In genomic region chr12:12993367-12993766, GRCh38 we compare ENCODE assay signal across 12 cellular contexts. TPM values are rescaled to one million over a fixed set of nuclear protein-coding genes. Genes with fewer than 3 reads are reported as not detected.
A peak's percentile ranks its signal among the peaks of the same experiment; 100 is the strongest.
DNase-seq lines count a peak whose midpoint lies in the region; ATAC-seq and TF ChIP-seq lines count a peak whose summit lies in the region.
"Had no signal": no experiment of that assay in that cellular context is flagged by ENCODE, and none has a peak within 500 bp of the region (broad histone marks: within the 10 kb centered on the region; RNA-seq: fewer than 3 reads in every experiment).

No MANE protein-coding gene starts in this region.

- WGBS in GM23248 (ENCODE audit: low coverage in 1 of 2, low lambda C conversion rate in 2 of 2, missing lambda C conversion rate in 2 of 2), 2 experiments: 86 to 89% methylated on average over 4 of the region's 4 CpGs
- WGBS in smooth muscle cell (ENCODE audit: low lambda C conversion rate): 92% methylated on average over 4 of the region's 4 CpGs

- H3K9me3 ChIP-seq in GM23248 (ENCODE audit: low read depth) (no peaks in the 10 kb centered on the region), left lung (no peaks in the 10 kb centered on the region), smooth muscle cell (replicated peaks; ENCODE audit: low read depth) (no peaks in the 10 kb centered on the region)

- no peak overlapping the region for H3K4me3 Mint-ChIP-seq in WTC11

- POLR2A ChIA-PET in WTC11 (lab: Charles Lee): no interaction called here

- H3K27me3 ChIP-seq in GM23248 (replicated peaks; ENCODE audit: insufficient read depth): no peaks in the 10 kb centered on the region
- no peaks in the 10 kb centered on the region for H3K27me3 ChIP-seq in left lung
- H3K27me3 ChIP-seq in smooth muscle cell (ENCODE audit: low read depth): no peaks in the 10 kb centered on the region

- H4K20me1 ChIP-seq in GM23248 (ENCODE audit: insufficient read depth): no peaks in the 10 kb centered on the region
- peaks cover 9% of the 10 kb centered on the region for H4K20me1 ChIP-seq in smooth muscle cell (ENCODE audit: low read depth)

- H3K79me2 ChIP-seq in GM23248 (ENCODE audit: insufficient read depth): peaks cover 64% of the 10 kb centered on the region
- peaks cover 23% of the 10 kb centered on the region for H3K79me2 ChIP-seq in smooth muscle cell (ENCODE audit: low read depth)

- peak overlapping the region; percentile 89 for H3K27ac Mint-ChIP-seq in WTC11
- H3K27ac Mint-ChIP-seq: progenitor cell of endocrine pancreas had no signal

- CTCF ChIA-PET in WTC11 (lab: Charles Lee): interaction anchor here (1.2 kb wide), 1 partner anchor 78 kb away, joined by 3 read pairs; no protein-coding TSS in a partner anchor

- H2AFZ ChIP-seq in GM23248 (no peak overlapping the region), smooth muscle cell (ENCODE audit: low read depth) (no peak overlapping the region)

- peak overlapping the region; percentile 69 for H3K4me3 ChIP-seq in GM23248
- H3K4me3 ChIP-seq in left lung: no peak overlapping the region
- peak overlapping the region; percentile 2 for H3K4me3 ChIP-seq in smooth muscle cell

- H3K36me3 ChIP-seq in GM23248 (ENCODE audit: low read depth) (peaks cover 4% of the 10 kb centered on the region), left lung (peaks cover 0 to 8% of the 10 kb centered on the region in 2 donors), smooth muscle cell (ENCODE audit: low read depth) (no peaks in the 10 kb centered on the region)

- H3K4me1 ChIP-seq in GM23248 (ENCODE audit: insufficient read depth) (peaks cover 16% of the 10 kb centered on the region), left lung (peaks cover 0 to 55% of the 10 kb centered on the region in 2 donors), smooth muscle cell (ENCODE audit: low read depth) (peaks cover 14% of the 10 kb centered on the region)

- peaks cover 17% of the 10 kb centered on the region for H3K36me3 Mint-ChIP-seq in WTC11

- peaks cover 26% of the 10 kb centered on the region for H3F3A ChIP-seq in GM23248 (ENCODE audit: insufficient read depth)
- peaks cover 19% of the 10 kb centered on the region for H3F3A ChIP-seq in smooth muscle cell (ENCODE audit: low read depth)

- no peaks in the 10 kb centered on the region for H3K27me3 Mint-ChIP-seq in WTC11 (ENCODE audit: low read depth)
- H3K27me3 Mint-ChIP-seq: IgD-negative memory B cell, progenitor cell of endocrine pancreas had no signal

- no peak for DNase-seq in GM23248
- DNase-seq in WTC11 (ENCODE audit: low spot score): no peak
- no peak for DNase-seq in left lung
- no peak for DNase-seq in smooth muscle cell (lab: John Stamatoyannopoulos, UW; ENCODE audit: unreplicated experiment)
- DNase-seq in stimulated activated naive CD4-positive, alpha-beta T cell treated with Interleukin-2 at 50 U/mL for 16 hours (lab: John Stamatoyannopoulos, UW): no peak
- DNase-seq in CD1c-positive myeloid dendritic cell (ENCODE audit: extremely low spot score): no peak
- no peak for DNase-seq in foreskin melanocyte
- DNase-seq: NCI-H187; stimulated activated CD4-positive, alpha-beta T cell treated with anti-CD3 and anti-CD28 coated beads, Interleukin-4, amount 100 ng/mL, for 4 hours had no signal

- peaks cover 55% of the 10 kb centered on the region for H3K4me1 Mint-ChIP-seq in WTC11

- no peak for ATAC-seq in WTC11
- no peak for ATAC-seq in left lung

- H3K9ac ChIP-seq in GM23248 (peak overlapping the region; percentile 82), smooth muscle cell (ENCODE audit: low read depth) (peak overlapping the region; percentile 49)

- in situ Hi-C loops in GM23248 (cut with MboI): no loop called here

- intact Hi-C loops in left lung (cut with DNase I): no loop called here

- H3K9me2 ChIP-seq in GM23248 (ENCODE audit: insufficient read depth): no peaks in the 10 kb centered on the region

- peaks cover 5% of the 10 kb centered on the region; the same call in 1 of the 2 replicates for H3K9me3 Mint-ChIP-seq in WTC11
- H3K9me3 Mint-ChIP-seq: IgD-negative memory B cell had no signal

- H3K4me2 ChIP-seq in GM23248 (ENCODE audit: unreplicated experiment) (peak overlapping the region; percentile 88), smooth muscle cell (peak overlapping the region; percentile 72)

- TF ChIP-seq CTCF in WTC11 (IDR thresholded peaks at IDR 0.05) (no peak), left lung (IDR thresholded peaks at IDR 0.05) (no peak), smooth muscle cell (IDR thresholded peaks at IDR 0.05; ENCODE audit: borderline replicate concordance, insufficient read depth, poor library complexity, severe bottlenecking) (no peak)

- H3K27ac ChIP-seq in GM23248 (peak overlapping the region; percentile 95), left lung (peak overlapping the region; percentile 82 to 86), smooth muscle cell (ENCODE audit: low read depth) (peak overlapping the region; percentile 79)

TF ChIP-seq in WTC11, 78 proteins besides CTCF, POLR2A, EP300 and RAD21:
- TF ChIP-seq, protein P1, sequence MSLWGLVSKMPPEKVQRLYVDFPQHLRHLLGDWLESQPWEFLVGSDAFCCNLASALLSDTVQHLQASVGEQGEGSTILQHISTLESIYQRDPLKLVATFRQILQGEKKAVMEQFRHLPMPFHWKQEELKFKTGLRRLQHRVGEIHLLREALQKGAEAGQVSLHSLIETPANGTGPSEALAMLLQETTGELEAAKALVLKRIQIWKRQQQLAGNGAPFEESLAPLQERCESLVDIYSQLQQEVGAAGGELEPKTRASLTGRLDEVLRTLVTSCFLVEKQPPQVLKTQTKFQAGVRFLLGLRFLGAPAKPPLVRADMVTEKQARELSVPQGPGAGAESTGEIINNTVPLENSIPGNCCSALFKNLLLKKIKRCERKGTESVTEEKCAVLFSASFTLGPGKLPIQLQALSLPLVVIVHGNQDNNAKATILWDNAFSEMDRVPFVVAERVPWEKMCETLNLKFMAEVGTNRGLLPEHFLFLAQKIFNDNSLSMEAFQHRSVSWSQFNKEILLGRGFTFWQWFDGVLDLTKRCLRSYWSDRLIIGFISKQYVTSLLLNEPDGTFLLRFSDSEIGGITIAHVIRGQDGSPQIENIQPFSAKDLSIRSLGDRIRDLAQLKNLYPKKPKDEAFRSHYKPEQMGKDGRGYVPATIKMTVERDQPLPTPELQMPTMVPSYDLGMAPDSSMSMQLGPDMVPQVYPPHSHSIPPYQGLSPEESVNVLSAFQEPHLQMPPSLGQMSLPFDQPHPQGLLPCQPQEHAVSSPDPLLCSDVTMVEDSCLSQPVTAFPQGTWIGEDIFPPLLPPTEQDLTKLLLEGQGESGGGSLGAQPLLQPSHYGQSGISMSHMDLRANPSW (CRISPR knock-in tag; conservative IDR thresholded peaks at IDR 0.05; ENCODE audit: low read depth): no peak
- peak; percentile 64; the same call in 1 of the 2 replicates for TF ChIP-seq ZNF121 (CRISPR knock-in tag; IDR thresholded peaks at IDR 0.05)

RNA-seq across cellular contexts. Expression of gene HEBP1, which starts 6.7 kb away (rescaled TPM):
- 14.5 and 17.4 TPM in 2 replicates for total RNA-seq in GM23248 (2014; rRNA removed; shearing (Covaris generic))
- 83.0 and 92.9 TPM in 2 replicates for polyA plus RNA-seq in GM23248 (2016; fragmentation: Nextera tagmentation; extraction: Ambion mirVana)
- total RNA-seq in WTC11 (2021): 61.6 to 62.7 TPM (median 61.8 TPM) in 3 replicates
- 10 to 100 TPM; 79.5 to 81.1 TPM for total RNA-seq in left lung
- 16.1 and 19.0 TPM in 2 replicates for total RNA-seq in smooth muscle cell
- polyA plus RNA-seq in smooth muscle cell: 55.8 and 57.9 TPM in 2 replicates

RNA-seq across cellular contexts. Expression of gene GPRC5D, which starts 41.4 kb away (rescaled TPM):
- not detected in 2 replicates for total RNA-seq in GM23248 (2014; rRNA removed; shearing (Covaris generic))
- polyA plus RNA-seq in GM23248 (2016; fragmentation: Nextera tagmentation; extraction: Ambion mirVana) (not detected in 2 replicates), smooth muscle cell (0.82 TPM in 1 of 2 replicates, not detected in the other)
- total RNA-seq in WTC11 (2021) (0.33 TPM in 1 of 3 replicates, not detected in the others), left lung (not detected), smooth muscle cell (not detected in 2 replicates)
- total RNA-seq: progenitor cell of endocrine pancreas, Right ventricle myocardium inferior had no signal

RNA-seq across cellular contexts. Expression of gene FAM234B, which starts 50.8 kb away (rescaled TPM):
- 5.0 and 6.4 TPM in 2 replicates for total RNA-seq in GM23248 (2014; rRNA removed; shearing (Covaris generic))
- polyA plus RNA-seq in GM23248 (2016; fragmentation: Nextera tagmentation; extraction: Ambion mirVana) (5.1 and 5.6 TPM in 2 replicates), smooth muscle cell (0.78 and 1.6 TPM in 2 replicates)
- total RNA-seq in WTC11 (2021) (25.9 to 28.6 TPM (median 26.2 TPM) in 3 replicates), left lung (10 to 100 TPM in 1 of 2 donors, 1 to 10 TPM in 1; 8.3 to 11.0 TPM), smooth muscle cell (3.0 and 5.2 TPM in 2 replicates)

Comparison
In these comparisons a context has a peak if more than half of its experiments do, and no peak if none do; other contexts are left out.
1. H3K4me3 ChIP-seq: peak in GM23248 (single experiment) and smooth muscle cell (single experiment); none in left lung (0 of 2).
2. Peak in every context shown above with its lines, with median percentiles within 50 percentile points of each other: H3K27ac ChIP-seq.